1 cellular context compared by ENCODE assay signal in genomic region chr2:171762879-171763573, GRCh38.
TF ChIP-seq lines count a peak whose summit lies in the region.

No MANE protein-coding gene starts in this region.

TF ChIP-seq in HepG2, 621 proteins besides CTCF, POLR2A, EP300 and RAD21 (continued from another document):
- TF ChIP-seq, protein P1, sequence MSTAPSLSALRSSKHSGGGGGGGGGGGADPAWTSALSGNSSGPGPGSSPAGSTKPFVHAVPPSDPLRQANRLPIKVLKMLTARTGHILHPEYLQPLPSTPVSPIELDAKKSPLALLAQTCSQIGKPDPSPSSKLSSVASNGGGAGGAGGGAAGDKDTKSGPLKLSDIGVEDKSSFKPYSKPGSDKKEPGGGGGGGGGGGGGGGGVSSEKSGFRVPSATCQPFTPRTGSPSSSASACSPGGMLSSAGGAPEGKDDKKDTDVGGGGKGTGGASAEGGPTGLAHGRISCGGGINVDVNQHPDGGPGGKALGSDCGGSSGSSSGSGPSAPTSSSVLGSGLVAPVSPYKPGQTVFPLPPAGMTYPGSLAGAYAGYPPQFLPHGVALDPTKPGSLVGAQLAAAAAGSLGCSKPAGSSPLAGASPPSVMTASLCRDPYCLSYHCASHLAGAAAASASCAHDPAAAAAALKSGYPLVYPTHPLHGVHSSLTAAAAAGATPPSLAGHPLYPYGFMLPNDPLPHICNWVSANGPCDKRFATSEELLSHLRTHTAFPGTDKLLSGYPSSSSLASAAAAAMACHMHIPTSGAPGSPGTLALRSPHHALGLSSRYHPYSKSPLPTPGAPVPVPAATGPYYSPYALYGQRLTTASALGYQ (CRISPR knock-in tag; IDR thresholded peaks at IDR 0.05) = 0 out of 2 replicates have a peak, but pooled peaks have one; percentile 31
- TF ChIP-seq MIER2 (CRISPR knock-in tag; IDR thresholded peaks at IDR 0.05) (no peak), SALL1 (CRISPR knock-in tag; IDR thresholded peaks at IDR 0.05) (peak; percentile 40; the same call in 1 of the 2 replicates), EHMT2 (IDR thresholded peaks at IDR 0.05; ENCODE audit: borderline replicate concordance, low read depth, low read length) (peak; percentile 52; the same call in 1 of the 2 replicates), RBAK (CRISPR knock-in tag; IDR thresholded peaks at IDR 0.05) (no peak)
